Comparison of ENCODE assay signal across 1 cellular context in genomic region chr11:68343761-68344256, GRCh38.
A peak's percentile ranks its signal among the peaks of the same experiment; 100 is the strongest.
TF ChIP-seq lines count a peak whose summit lies in the region.

No MANE protein-coding gene starts in this region.

TF ChIP-seq in HepG2, 621 proteins besides CTCF, POLR2A, EP300 and RAD21 (continued from another document and continues in another):
- peak; percentile 91 for TF ChIP-seq ZNF687 (CRISPR knock-in tag; IDR thresholded peaks at IDR 0.05)
- peak; percentile 53; the same call in 1 of the 2 replicates for TF ChIP-seq SALL1 (CRISPR knock-in tag; IDR thresholded peaks at IDR 0.05)
- no peak for TF ChIP-seq ZNF343 (CRISPR knock-in tag; IDR thresholded peaks at IDR 0.05)
- no peak for TF ChIP-seq E2F1 (CRISPR knock-in tag; IDR thresholded peaks at IDR 0.05)
- no peak for TF ChIP-seq ZNF124 (CRISPR knock-in tag; IDR thresholded peaks at IDR 0.05)
- TF ChIP-seq RBAK (CRISPR knock-in tag; IDR thresholded peaks at IDR 0.05), result no peak
- no peak for TF ChIP-seq ZNF790 (CRISPR knock-in tag; IDR thresholded peaks at IDR 0.05; ENCODE audit: borderline replicate concordance)
- TF ChIP-seq ZNF709 (CRISPR knock-in tag; IDR thresholded peaks at IDR 0.05), result no peak
- peak; percentile 57 for TF ChIP-seq SAP130 (CRISPR knock-in tag; IDR thresholded peaks at IDR 0.05; ENCODE audit: low read depth)
- TF ChIP-seq MLLT10 (CRISPR knock-in tag; IDR thresholded peaks at IDR 0.05), result no peak
- no peak for TF ChIP-seq CBX2 (IDR thresholded peaks at IDR 0.05; ENCODE audit: low read depth, low read length)
- TF ChIP-seq CBX2 (CRISPR knock-in tag; IDR thresholded peaks at IDR 0.05; ENCODE audit: low read depth), result no peak
- TF ChIP-seq HOMEZ (CRISPR knock-in tag; IDR thresholded peaks at IDR 0.05; ENCODE audit: low read depth), result no peak
- no peak for TF ChIP-seq KLF16 (CRISPR knock-in tag; IDR thresholded peaks at IDR 0.05)
- TF ChIP-seq ZKSCAN8 (CRISPR knock-in tag; IDR thresholded peaks at IDR 0.05; ENCODE audit: borderline replicate concordance), result no peak
- no peak for TF ChIP-seq ATF1 (CRISPR knock-in tag; IDR thresholded peaks at IDR 0.05)
- TF ChIP-seq LBX2 (CRISPR knock-in tag; IDR thresholded peaks at IDR 0.05; ENCODE audit: borderline replicate concordance), result no peak
- no peak for TF ChIP-seq ZNF335 (CRISPR knock-in tag; IDR thresholded peaks at IDR 0.05)
- no peak for TF ChIP-seq SETDB1 (CRISPR knock-in tag; IDR thresholded peaks at IDR 0.05; ENCODE audit: borderline replicate concordance)
- TF ChIP-seq AFF4 (CRISPR knock-in tag; IDR thresholded peaks at IDR 0.05), result no peak
- TF ChIP-seq GRHL1 (CRISPR knock-in tag; conservative IDR thresholded peaks at IDR 0.05), result no peak
- TF ChIP-seq HOXA3 (CRISPR knock-in tag; IDR thresholded peaks at IDR 0.05), result peak; percentile 71
- no peak for TF ChIP-seq NPAS2 (CRISPR knock-in tag; IDR thresholded peaks at IDR 0.05; ENCODE audit: borderline replicate concordance)
- TF ChIP-seq SNAI1 (CRISPR knock-in tag; IDR thresholded peaks at IDR 0.05; ENCODE audit: borderline replicate concordance), result no peak
- TF ChIP-seq DR1 (CRISPR knock-in tag; IDR thresholded peaks at IDR 0.05), result no peak
- peak; percentile 25; the same call in 1 of the 2 replicates for TF ChIP-seq RARA (CRISPR knock-in tag; IDR thresholded peaks at IDR 0.05)
- TF ChIP-seq ZNF503 (CRISPR knock-in tag; IDR thresholded peaks at IDR 0.05), result no peak
- no peak for TF ChIP-seq ZNF282 (IDR thresholded peaks at IDR 0.05; ENCODE audit: partially characterized antibody)
- TF ChIP-seq HCFC1 (IDR thresholded peaks at IDR 0.05; ENCODE audit: low read depth, low read length), result no peak
- no peak for TF ChIP-seq ZNF589 (CRISPR knock-in tag; conservative IDR thresholded peaks at IDR 0.05)
- TF ChIP-seq ZNF121 (CRISPR knock-in tag; IDR thresholded peaks at IDR 0.05), result no peak
- no peak for TF ChIP-seq MXI1 (IDR thresholded peaks at IDR 0.05; ENCODE audit: borderline replicate concordance, low read depth, low read length)
- TF ChIP-seq SP5 (CRISPR knock-in tag; IDR thresholded peaks at IDR 0.05; ENCODE audit: borderline replicate concordance, low read depth), result peak; percentile 54; the same call in 1 of the 2 replicates
- no peak for TF ChIP-seq ZNF839 (CRISPR knock-in tag; IDR thresholded peaks at IDR 0.05; ENCODE audit: borderline replicate concordance)
- no peak for TF ChIP-seq KMT2A (CRISPR knock-in tag; IDR thresholded peaks at IDR 0.05)
- no peak for TF ChIP-seq MBNL3 (CRISPR knock-in tag; conservative IDR thresholded peaks at IDR 0.05)
- TF ChIP-seq HMGXB4 (CRISPR knock-in tag; IDR thresholded peaks at IDR 0.05; ENCODE audit: borderline replicate concordance in 1 of 2, low read depth in 1 of 2), result no peak
- TF ChIP-seq ZBED4 (CRISPR knock-in tag; IDR thresholded peaks at IDR 0.05; ENCODE audit: borderline replicate concordance), result peak; percentile 62; the same call in 1 of the 2 replicates
- TF ChIP-seq RAD51 (IDR thresholded peaks at IDR 0.05; ENCODE audit: borderline replicate concordance), result no peak
- TF ChIP-seq ZNF691 (CRISPR knock-in tag; IDR thresholded peaks at IDR 0.05; ENCODE audit: borderline replicate concordance, low read depth), result no peak
